In the genomic region with DNA sequence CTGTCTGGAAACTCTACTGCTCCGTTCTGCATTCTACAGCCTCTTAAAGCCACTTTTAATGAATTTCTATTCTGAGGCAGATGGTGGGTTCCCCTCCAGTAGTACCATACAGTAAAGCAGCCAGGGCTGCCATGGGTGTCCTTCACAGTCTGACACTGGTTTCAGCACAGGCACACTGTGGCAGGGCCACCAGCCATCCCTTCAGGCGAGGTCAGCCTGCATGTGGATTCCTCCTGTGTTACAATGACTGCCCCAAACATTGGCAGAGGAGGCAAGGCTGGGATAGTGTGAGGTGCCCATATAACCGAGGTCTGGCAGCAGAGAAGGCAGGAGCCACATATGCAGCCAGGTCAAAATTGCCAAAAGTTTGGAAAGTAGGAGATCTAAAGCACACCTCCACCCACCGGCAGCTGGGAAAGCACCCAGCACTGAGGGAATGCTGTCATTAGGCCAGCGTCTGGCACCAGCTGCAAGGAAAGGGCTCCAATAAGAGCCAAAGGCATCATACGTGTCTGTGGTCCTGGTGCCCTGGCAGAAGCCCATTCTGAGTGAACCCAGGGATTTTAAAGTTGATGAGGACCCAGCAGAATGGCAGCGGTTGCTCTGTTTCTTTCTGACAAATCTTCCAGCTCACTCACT, we compare ENCODE assay signal across 1 cellular context.
TF ChIP-seq lines count a peak whose summit lies in the region.

No MANE protein-coding gene starts in this region.

TF ChIP-seq in HepG2, 621 proteins besides CTCF, POLR2A, EP300 and RAD21:
- TF ChIP-seq ZNF891 (CRISPR knock-in tag; IDR thresholded peaks at IDR 0.05) (peak; percentile 37; the same call in 1 of the 2 replicates), CENPX (CRISPR knock-in tag; IDR thresholded peaks at IDR 0.05) (no peak)
